1 cellular context compared by ENCODE assay signal in genomic region chr7:110889363-110889762, GRCh38.
TF ChIP-seq lines count a peak whose summit lies in the region.

No MANE protein-coding gene starts in this region.

TF ChIP-seq in K562, 482 proteins besides CTCF, POLR2A, EP300 and RAD21 (continued from another document):
- TF ChIP-seq ARID4B (CRISPR knock-in tag; IDR thresholded peaks at IDR 0.05) (no peak), KHSRP (IDR thresholded peaks at IDR 0.05) (no peak), RBM17 (IDR thresholded peaks at IDR 0.05; ENCODE audit: borderline replicate concordance, low read depth, low read length) (no peak), ZNF253 (CRISPR knock-in tag; conservative IDR thresholded peaks at IDR 0.05) (no peak)
